ENCODE assay signal across 25 cellular contexts in the genomic region with DNA sequence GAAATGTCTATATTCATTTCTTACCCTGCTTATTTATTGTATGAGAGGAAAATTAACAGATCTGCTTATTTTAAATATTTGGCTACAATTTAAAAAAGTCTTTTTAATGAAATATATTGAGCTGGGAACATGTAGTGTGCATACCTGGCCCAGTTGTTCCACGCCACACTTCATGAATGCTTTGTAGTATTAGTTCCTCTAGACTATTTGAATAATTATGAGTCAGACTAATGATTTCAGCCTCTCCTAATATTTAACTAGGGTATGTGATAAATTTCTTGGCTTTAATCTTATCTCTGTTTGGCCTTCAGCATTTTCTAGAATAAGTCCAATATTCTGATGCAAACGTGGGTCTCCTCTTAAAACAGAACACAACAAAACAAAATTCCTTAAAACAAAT.
"Had no signal": no experiment of that assay in that cellular context is flagged by ENCODE, and none has a peak within 500 bp of the region (broad histone marks: within the 10 kb centered on the region; RNA-seq: fewer than 3 reads in every experiment).

No MANE protein-coding gene starts in this region.

- H3K27ac ChIP-seq: neutrophil, parathyroid adenoma, psoas muscle, right lobe of liver, sigmoid colon, stomach, thoracic aorta, thyroid gland, tibial nerve, upper lobe of left lung, vagina had no signal

- H3K4me1 ChIP-seq: parathyroid adenoma, psoas muscle, right lobe of liver, stomach, thyroid gland, upper lobe of left lung had no signal

- H3K9me3 ChIP-seq: neutrophil, psoas muscle, right lobe of liver, sigmoid colon, stomach, thoracic aorta, thyroid gland, tibial nerve, upper lobe of left lung, vagina had no signal

- DNase-seq: naive thymus-derived CD8-positive, alpha-beta T cell; nephron progenitor cell; nucleus accumbens; posterior cingulate gyrus; psoas muscle; right cardiac atrium; right lobe of liver; sigmoid colon; small intestine; stimulated activated CD4-positive, alpha-beta T cell treated with anti-CD3 and anti-CD28 coated beads, Interleukin-15, amount 100 ng/mL, for 24 hours; stimulated activated CD4-positive, alpha-beta T cell treated with anti-CD3 and anti-CD28 coated beads, Interleukin-2, amount 100 ng/mL, for 24 hours; stimulated activated CD4-positive, alpha-beta T cell treated with anti-CD3 and anti-CD28 coated beads, Interleukin-2, amount 100 ng/mL, for 48 hours; stimulated activated CD4-positive, alpha-beta T cell treated with anti-CD3 and anti-CD28 coated beads, Interleukin-4, amount 100 ng/mL, for 24 hours; stimulated activated naive B cell treated with anti-CD40 and anti-IgM and Interleukin-4, amounts not matched to agents 10 μg/mL and 1 μg/mL and 100 μg/mL, for 72 hours; stimulated activated naive CD4-positive, alpha-beta T cell treated with Interleukin-2 at 50 U/mL for 16 hours; stomach; thyroid gland; upper lobe of left lung had no signal

- FAIRE-seq: small intestine had no signal

- H2AFZ ChIP-seq: parathyroid adenoma had no signal

- H3K79me2 ChIP-seq: parathyroid adenoma had no signal

- H3K9ac ChIP-seq: parathyroid adenoma had no signal

- ATAC-seq: naive thymus-derived CD8-positive, alpha-beta T cell; natural killer cell treated with Interleukin-12 subunit alpha and Interleukin-12 subunit beta and Interleukin-15 and Interleukin-18, amount 100 ng/mL, for 72 hours; psoas muscle; right cardiac atrium; stimulated activated effector memory CD8-positive, alpha-beta T cell treated with anti-CD3 and anti-CD28 coated beads, Interleukin-12 subunit alpha, Interleukin-12 subunit beta, amount 100 ng/mL, for 72 hours; stimulated activated naive B cell treated with anti-CD40 and anti-IgM and Interleukin-4, amounts not matched to agents 10 μg/mL and 1 μg/mL and 100 μg/mL, for 72 hours had no signal

- H3K36me3 ChIP-seq: neutrophil, right lobe of liver, sigmoid colon, stomach, thoracic aorta, thyroid gland, tibial nerve, upper lobe of left lung, vagina had no signal

- H3K4me3 ChIP-seq: psoas muscle, right lobe of liver, sigmoid colon, stomach, thoracic aorta, thyroid gland, tibial nerve, upper lobe of left lung, vagina had no signal

- H3K27me3 ChIP-seq: right lobe of liver, sigmoid colon, thyroid gland, tibial nerve, upper lobe of left lung, vagina had no signal
